ENCODE assay signal across 8 cellular contexts in the genomic region with DNA sequence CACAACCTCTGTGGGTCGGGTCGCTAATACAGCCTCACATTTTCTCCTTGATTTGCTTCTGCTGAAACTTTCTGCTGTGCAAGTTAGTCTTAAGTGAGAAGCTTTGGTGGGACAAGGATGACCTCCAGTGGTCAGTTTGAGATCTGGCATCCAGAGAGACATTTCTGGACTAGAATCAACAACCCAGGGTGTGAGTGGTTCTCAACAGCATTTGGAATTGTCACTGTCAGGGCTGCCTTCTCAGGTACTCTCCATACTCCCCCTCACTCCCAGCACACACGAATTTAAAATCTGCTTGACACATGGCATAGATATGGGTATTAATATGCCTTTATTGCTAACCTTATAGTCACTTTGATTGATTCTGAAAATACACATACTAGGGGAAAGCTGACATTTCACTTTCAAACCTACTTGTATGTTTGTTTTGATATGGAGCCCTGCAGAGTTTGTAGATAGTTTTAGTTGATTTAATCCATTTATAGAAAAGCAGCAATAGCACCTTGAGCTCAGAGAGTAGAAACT. TPM values are rescaled to one million over a fixed set of nuclear protein-coding genes. Genes with fewer than 3 reads are reported as not detected.
A peak's percentile ranks its signal among the peaks of the same experiment; 100 is the strongest.
DNase-seq lines count a peak whose midpoint lies in the region; ATAC-seq and TF ChIP-seq lines count a peak whose summit lies in the region.

No MANE protein-coding gene starts in this region.

- no peak overlapping the region for H3K27ac ChIP-seq in HL-60 (replicated peaks)

- TF ChIP-seq CTCF in HL-60 (IDR thresholded peaks at IDR 0.05; ENCODE audit: insufficient read depth, low read length) (peak; percentile 28), epithelial cell of proximal tubule (conservative IDR thresholded peaks at IDR 0.05; ENCODE audit: low read depth, low read length) (peak; percentile 85)

- no peaks in the 10 kb centered on the region for H3K27me3 ChIP-seq in HL-60 (ENCODE audit: insufficient read depth, poor library complexity, severe bottlenecking)

- DNase-seq in AG20443 (ENCODE audit: low spot score) (peak; percentile 77), HL-60 (ENCODE audit: low read depth in 1 of 2, low spot score in 1 of 2) (peak; percentile 7 to 13), NCI-H82 (lab: John Stamatoyannopoulos, UW) (peak; percentile 89), epithelial cell of proximal tubule (ENCODE audit: low read depth) (peak; percentile 45), myocyte (ENCODE audit: low read depth) (peak; percentile 77), superior temporal gyrus (ENCODE audit: extremely low spot score) (peak; percentile 91)
- DNase-seq in activated CD8-positive, alpha-beta memory T cell treated with anti-CD3 and anti-CD28 coated beads for 24 hours: peak; percentile 64

- H3K4me3 ChIP-seq in HL-60 (replicated peaks; ENCODE audit: insufficient read depth, low read length): no peak overlapping the region
- no peak overlapping the region for H3K4me3 ChIP-seq in epithelial cell of proximal tubule (ENCODE audit: low read depth, low read length)

- peak; percentile 68 for ATAC-seq in GM18858 (IDR thresholded peaks at IDR 0.05; ENCODE audit: unreplicated experiment)

RNA-seq across cellular contexts. Expression of a gene that starts 13.2 kb away (rescaled TPM):
- total RNA-seq in epithelial cell of proximal tubule (not detected in 2 replicates), myocyte (not detected in 2 replicates)
- not detected for polyA plus RNA-seq in myocyte (2012)

RNA-seq across cellular contexts. Expression of a gene that starts 31.5 kb away (rescaled TPM):
- 65.3 and 80.4 TPM in 2 replicates for total RNA-seq in epithelial cell of proximal tubule
- total RNA-seq in myocyte: 50.7 and 67.3 TPM in 2 replicates
- polyA plus RNA-seq in myocyte (2012): 58.5 TPM

Comparison
In these comparisons a context has a peak if more than half of its experiments do, and no peak if none do; other contexts are left out.
1. DNase-seq: peak in every context shown above with its lines; median percentile 91 in superior temporal gyrus; 89 in NCI-H82; 77 in AG20443; 77 in myocyte; 64 in activated CD8-positive, alpha-beta memory T cell treated with anti-CD3 and anti-CD28 coated beads for 24 hours; 45 in epithelial cell of proximal tubule; 10 in HL-60.